ENCODE assay signal across 14 cellular contexts in the genomic region with DNA sequence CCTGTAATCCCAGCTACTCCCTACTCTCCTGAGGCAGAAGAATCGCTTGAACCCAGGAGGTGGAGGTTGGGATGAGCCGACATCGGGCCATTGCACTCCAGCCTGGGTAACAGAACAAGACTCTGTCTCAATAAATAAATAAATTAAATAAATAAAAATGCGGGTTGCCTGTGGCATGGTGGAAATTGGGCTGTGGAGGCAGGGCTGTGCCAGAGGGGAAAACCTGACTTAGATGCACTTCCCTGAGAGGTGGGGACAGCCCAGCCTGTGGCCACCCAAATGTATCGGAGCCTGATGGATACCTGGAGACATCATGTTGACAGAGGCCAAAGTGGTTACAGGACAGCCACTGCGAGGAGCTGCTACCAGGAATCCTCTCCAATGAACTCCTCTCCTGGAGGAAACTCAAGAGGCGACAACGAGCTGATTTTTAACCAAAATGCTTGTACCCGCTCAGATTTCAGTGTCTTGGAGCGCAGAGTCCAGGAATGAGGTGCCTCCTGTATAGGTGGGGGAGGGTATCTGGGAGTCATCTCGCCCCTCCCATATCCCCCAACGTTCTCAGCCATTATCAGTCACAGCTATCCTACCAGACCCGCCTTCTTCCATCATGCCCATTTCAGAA. TPM values are rescaled to one million over a fixed set of nuclear protein-coding genes. Genes with fewer than 3 reads are reported as not detected.
DNase-seq lines count a peak whose midpoint lies in the region; ATAC-seq and TF ChIP-seq lines count a peak whose summit lies in the region.
"Had no signal": no experiment of that assay in that cellular context is flagged by ENCODE, and none has a peak within 500 bp of the region (broad histone marks: within the 10 kb centered on the region; RNA-seq: fewer than 3 reads in every experiment).

No MANE protein-coding gene starts in this region.

- peak; percentile 16 for DNase-seq in stimulated activated CD4-positive, alpha-beta T cell treated with anti-CD3 and anti-CD28 coated beads, Interleukin-15, amount 100 ng/mL, for 24 hours
- DNase-seq in stimulated activated CD4-positive, alpha-beta T cell treated with anti-CD3 and anti-CD28 coated beads, Interleukin-2, amount 100 ng/mL, for 24 hours = no peak
- DNase-seq in NB4 (ENCODE audit: low read depth) = no peak
- DNase-seq in NCI-H226 = no peak
- DNase-seq in dorsolateral prefrontal cortex = no peak
- DNase-seq: cortex of kidney, NCI-H1105, SHP77 treated with DMSO at 0.1 percent for 48 hours had no signal

- ATAC-seq in HG02610 (IDR thresholded peaks at IDR 0.05; ENCODE audit: unreplicated experiment) (no peak), HG02763 (IDR thresholded peaks at IDR 0.05; ENCODE audit: unreplicated experiment) (no peak)
- ATAC-seq: activated CD4-positive, CD25-positive, alpha-beta regulatory T cell treated with anti-CD3 and anti-CD28 coated beads, Interleukin-2, amount 50 U/mL, for 24 hours had no signal

- H3K4me3 Mint-ChIP-seq in brain = peak overlapping the region; percentile 45 to 99 (median 97)
- H3K4me3 Mint-ChIP-seq: CD14-positive monocyte had no signal

- peaks cover 42% of the 10 kb centered on the region for H3K36me3 Mint-ChIP-seq in brain

- no peak for TF ChIP-seq POLR2A in NB4 (IDR thresholded peaks at IDR 0.05; ENCODE audit: extremely low read depth, insufficient read length)

- H3K4me1 Mint-ChIP-seq in brain = peaks cover 25% of the 10 kb centered on the region

- H3K27me3 Mint-ChIP-seq in brain = peaks cover 12% of the 10 kb centered on the region

- H3K4me3 ChIP-seq in NB4 (ENCODE audit: low read depth, low read length) = peak overlapping the region; percentile 93
- H3K4me3 ChIP-seq in dorsolateral prefrontal cortex = peak overlapping the region in 1 of 59 donors; percentile 90

- peak overlapping the region in 9 of 59 donors; percentile 0 to 93 (median 87) for H3K27ac ChIP-seq in dorsolateral prefrontal cortex
- H3K27ac ChIP-seq: right atrium auricular region had no signal

- TF ChIP-seq CTCF in NB4 (IDR thresholded peaks at IDR 0.05; ENCODE audit: low read depth, low read length) (no peak), brain (conservative IDR thresholded peaks at IDR 0.05) (no peak), dorsolateral prefrontal cortex (IDR thresholded peaks at IDR 0.05 in 54 of 56, conservative IDR thresholded peaks at IDR 0.05 in 2 of 56; ENCODE audit: low read depth in 1 of 56, partially characterized antibody in 56 of 56) (no peak)

- intact Hi-C loops in dorsolateral prefrontal cortex (cut with DNase I) = no loop called here

- peak overlapping the region in 4 of 5 experiments; percentile 9 to 100 (median 55) for H3K27ac Mint-ChIP-seq in brain

- H3K27me3 ChIP-seq in dorsolateral prefrontal cortex = no peaks in the 10 kb centered on the region
- H3K27me3 ChIP-seq: right atrium auricular region had no signal

- no peaks in the 10 kb centered on the region for H3K9me3 Mint-ChIP-seq in brain
- H3K9me3 Mint-ChIP-seq: CD14-positive monocyte had no signal

RNA-seq across cellular contexts. Expression of a gene that starts 32.3 kb away (rescaled TPM):
- polyA plus RNA-seq in brain (ENCODE audit: insufficient read depth, low read depth, low replicate concordance) = 37.4 TPM
- 10 to 100 TPM; 31.5 to 53.5 (median 41.3) TPM for total RNA-seq in dorsolateral prefrontal cortex

RNA-seq across cellular contexts. Expression of a gene that starts 59.9 kb away (rescaled TPM):
- 17.3 TPM for polyA plus RNA-seq in brain (ENCODE audit: insufficient read depth, low read depth, low replicate concordance)
- 10 to 100 TPM; 15.9 to 62.9 (median 30.9) TPM for total RNA-seq in dorsolateral prefrontal cortex
